ENCODE assay signal across 3 cellular contexts in the genomic region with DNA sequence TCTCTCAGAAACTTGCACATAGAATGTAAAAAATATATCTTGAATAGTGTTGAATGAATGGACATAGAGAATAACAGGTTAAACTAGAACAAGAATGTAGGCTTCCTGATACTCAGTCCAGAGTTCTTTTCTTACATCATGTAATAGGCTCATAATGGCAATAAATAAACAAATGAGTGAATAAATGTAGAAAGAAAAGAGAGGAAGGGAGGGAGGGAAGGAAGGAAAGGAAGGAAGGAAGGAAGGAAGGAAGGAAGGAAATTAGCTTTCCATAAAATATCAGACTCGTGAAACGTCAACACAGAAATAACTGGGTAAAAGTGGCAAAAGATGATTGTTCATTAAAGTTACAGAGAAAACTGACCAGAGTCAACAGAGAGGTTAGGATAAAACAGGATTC.
"Had no signal": no experiment of that assay in that cellular context is flagged by ENCODE, and none has a peak within 500 bp of the region (broad histone marks: within the 10 kb centered on the region; RNA-seq: fewer than 3 reads in every experiment).

No MANE protein-coding gene starts in this region.

- DNase-seq: GDM1, GF-D8 had no signal

- H3K4me3 ChIP-seq: GM12878 had no signal

- ATAC-seq: GM12878 had no signal
